8 cellular contexts compared by ENCODE assay signal in genomic region chr12:85424581-85425348, GRCh38.
DNase-seq lines count a peak whose midpoint lies in the region; ATAC-seq, FAIRE-seq and TF ChIP-seq lines count a peak whose summit lies in the region.

No MANE protein-coding gene starts in this region.

- H3K9me2 ChIP-seq in SU-DHL-6 (replicated peaks; ENCODE audit: insufficient read depth, low read length), result no peaks in the 10 kb centered on the region

- H3K9me3 Mint-ChIP-seq in effector memory CD8-positive, alpha-beta T cell, result peaks cover 9 to 10% of the 10 kb centered on the region in 2 donors

- in situ Hi-C loops in HepG2 (cut with HindIII; ENCODE audit: extremely low pct_ligation_motif_present, low pct_unique_long_range_greater_than_20kb), result no loop called here

- POLR2A ChIA-PET in HepG2 (lab: Yijun Ruan, JAX), result no interaction called here

- no peak overlapping the region for H3K4me3 Mint-ChIP-seq in effector memory CD8-positive, alpha-beta T cell

- H3K9ac ChIP-seq in SU-DHL-6 (ENCODE audit: low read length) (no peak overlapping the region), HepG2 (ENCODE audit: insufficient read depth, low read depth, low read length) (no peak overlapping the region)

- no peaks in the 10 kb centered on the region for H3K4me1 ChIP-seq in HepG2 (ENCODE audit: insufficient read depth, low read length)

- no peaks in the 10 kb centered on the region for H3F3A ChIP-seq in SU-DHL-6 (ENCODE audit: insufficient read depth)

- no peaks in the 10 kb centered on the region for H3K36me3 ChIP-seq in SU-DHL-6 (ENCODE audit: low read length)
- no peaks in the 10 kb centered on the region for H3K36me3 ChIP-seq in HepG2 (replicated peaks in 1 of 2; ENCODE audit: control insufficient read depth in 1 of 2, insufficient read depth in 2 of 2, low read length in 2 of 2)

- BruUV-seq in HepG2 (replicated peaks; lab: Mats Ljungman, UMichigan), result no TSS peak

- CTCF ChIA-PET in HepG2 (lab: Yijun Ruan, JAX; ENCODE audit: low intra/inter-chr PET ratio, low total read pairs), result interaction anchor here (1.4 to 1.8 kb wide), 2 partner anchors 24 to 448 kb away, joined by 3 to 8 read pairs; no protein-coding TSS in a partner anchor

- H3K27me3 ChIP-seq in SU-DHL-6 (ENCODE audit: low read length) (no peaks in the 10 kb centered on the region), HepG2 (ENCODE audit: control insufficient read depth in 1 of 2, insufficient read depth in 2 of 2, low read length in 2 of 2) (no peaks in the 10 kb centered on the region)

- H3K27me3 Mint-ChIP-seq in effector memory CD8-positive, alpha-beta T cell, result no peaks in the 10 kb centered on the region

- H3K9me3 ChIP-seq in SU-DHL-6 (ENCODE audit: insufficient read depth, low read length), result no peaks in the 10 kb centered on the region
- H3K9me3 ChIP-seq in HepG2 (ENCODE audit: low read length), result no peaks in the 10 kb centered on the region

- TF ChIP-seq RAD21 in HepG2 (CRISPR knock-in tag; IDR thresholded peaks at IDR 0.05), result no peak

- no peak for FAIRE-seq in HepG2 (lab: Jason Lieb, UNC)

- H3K27ac Mint-ChIP-seq in effector memory CD8-positive, alpha-beta T cell, result no peak overlapping the region

- H4K20me1 ChIP-seq in SU-DHL-6 (ENCODE audit: low read depth, low read length) (no peaks in the 10 kb centered on the region), HepG2 (ENCODE audit: insufficient read depth, low read length) (no peaks in the 10 kb centered on the region)

- WGBS in HepG2 (ENCODE audit: low lambda C conversion rate), result 24% methylated on average over 10 of the region's 10 CpGs

- no peak overlapping the region for H3K27ac ChIP-seq in SU-DHL-6 (ENCODE audit: low read depth, low read length)
- H3K27ac ChIP-seq in HepG2 (ENCODE audit: extremely low read length, insufficient read depth, low read length), result no peak overlapping the region

- TF ChIP-seq CTCF in SU-DHL-6 (IDR thresholded peaks at IDR 0.05; ENCODE audit: insufficient read depth, low read length, poor library complexity, severe bottlenecking) (peak; percentile 76), HepG2 (CRISPR knock-in tag; IDR thresholded peaks at IDR 0.05) (peak; percentile 44)

- H3K79me2 ChIP-seq in SU-DHL-6 (ENCODE audit: insufficient read depth, low read length), result no peaks in the 10 kb centered on the region
- no peaks in the 10 kb centered on the region for H3K79me2 ChIP-seq in HepG2 (ENCODE audit: insufficient read depth, low read length)

- TF ChIP-seq EP300 in HepG2 (IDR thresholded peaks at IDR 0.05; ENCODE audit: low read depth in 2 of 2, low read length in 2 of 2), result no peak
- TF ChIP-seq EP300 in HepG2 (CRISPR knock-in tag; IDR thresholded peaks at IDR 0.05; ENCODE audit: borderline replicate concordance), result no peak

- no peaks in the 10 kb centered on the region for H3K4me1 Mint-ChIP-seq in effector memory CD8-positive, alpha-beta T cell (ENCODE audit: low read depth in 2 of 2)

- H3K4me3 ChIP-seq in SU-DHL-6 (ENCODE audit: insufficient read depth, low read length, poor library complexity, severe bottlenecking), result no peak overlapping the region
- no peak overlapping the region for H3K4me3 ChIP-seq in HepG2 (replicated peaks in 1 of 3; ENCODE audit: insufficient read depth in 1 of 3, low read depth in 2 of 3, low read length in 3 of 3)

- TF ChIP-seq POLR2A in HepG2 (IDR thresholded peaks at IDR 0.05; ENCODE audit: insufficient read depth in 1 of 2, low read depth in 2 of 2, low read length in 2 of 2), result no peak

- ATAC-seq in GM19455 (IDR thresholded peaks at IDR 0.05; ENCODE audit: unreplicated experiment) (peak; percentile 82), HG03439 (IDR thresholded peaks at IDR 0.05; ENCODE audit: unreplicated experiment) (peak; percentile 87), HepG2 (peak; percentile 31; the same call in 1 of the 3 replicates)
- ATAC-seq in effector memory CD8-positive, alpha-beta T cell (replicated peaks), result no peak

- DNase-seq in Daoy (ENCODE audit: low read depth) (peak; percentile 30), HepG2 (ENCODE audit: low spot score) (peak; percentile 34), NCI-H2029 (lab: John Stamatoyannopoulos, UW) (no peak), hepatic stellate cell (ENCODE audit: low spot score) (no peak)
- DNase-seq in effector memory CD8-positive, alpha-beta T cell, result no peak

- intact Hi-C loops in HepG2 (cut with micrococcal nuclease; ENCODE audit: unreplicated experiment), result loop anchor here (1.0 to 2.0 kb wide), 3 partner anchors 24 to 495 kb away; no protein-coding TSS in a partner anchor

- peak overlapping the region; percentile 34 for H2AFZ ChIP-seq in SU-DHL-6 (ENCODE audit: low read depth, low read length, severe bottlenecking)
- H2AFZ ChIP-seq in HepG2 (ENCODE audit: low read length), result no peak overlapping the region

- H3K36me3 Mint-ChIP-seq in effector memory CD8-positive, alpha-beta T cell (ENCODE audit: insufficient read depth), result no peaks in the 10 kb centered on the region

- H3K4me2 ChIP-seq in SU-DHL-6 (ENCODE audit: low read depth, low read length, poor library complexity, severe bottlenecking) (peak overlapping the region; percentile 43), HepG2 (ENCODE audit: low read depth, low read length) (no peak overlapping the region)

TF ChIP-seq in HepG2, 621 proteins besides CTCF, POLR2A, EP300 and RAD21:
- TF ChIP-seq KAT2B (IDR thresholded peaks at IDR 0.05; ENCODE audit: borderline replicate concordance, low read depth, low read length) (no peak), ZNF652 (CRISPR knock-in tag; IDR thresholded peaks at IDR 0.05; ENCODE audit: borderline replicate concordance, low read depth) (0 out of 2 replicates have a peak, but pooled peaks have one; percentile 36), TMF1 (CRISPR knock-in tag; IDR thresholded peaks at IDR 0.05; ENCODE audit: low read depth) (no peak), FOXA1 (IDR thresholded peaks at IDR 0.05) (no peak), FOXA1 (CRISPR knock-in tag; IDR thresholded peaks at IDR 0.05) (no peak), SP5 (CRISPR knock-in tag; IDR thresholded peaks at IDR 0.05; ENCODE audit: borderline replicate concordance, low read depth) (no peak), ZNF501 (CRISPR knock-in tag; IDR thresholded peaks at IDR 0.05) (no peak), STAG1 (CRISPR knock-in tag; IDR thresholded peaks at IDR 0.05) (peak; percentile 49), ZNF451 (CRISPR knock-in tag; IDR thresholded peaks at IDR 0.05) (no peak), JUND (CRISPR knock-in tag; IDR thresholded peaks at IDR 0.05) (no peak), ZNF207 (IDR thresholded peaks at IDR 0.05; ENCODE audit: borderline replicate concordance) (no peak)
- TF ChIP-seq, protein P1, sequence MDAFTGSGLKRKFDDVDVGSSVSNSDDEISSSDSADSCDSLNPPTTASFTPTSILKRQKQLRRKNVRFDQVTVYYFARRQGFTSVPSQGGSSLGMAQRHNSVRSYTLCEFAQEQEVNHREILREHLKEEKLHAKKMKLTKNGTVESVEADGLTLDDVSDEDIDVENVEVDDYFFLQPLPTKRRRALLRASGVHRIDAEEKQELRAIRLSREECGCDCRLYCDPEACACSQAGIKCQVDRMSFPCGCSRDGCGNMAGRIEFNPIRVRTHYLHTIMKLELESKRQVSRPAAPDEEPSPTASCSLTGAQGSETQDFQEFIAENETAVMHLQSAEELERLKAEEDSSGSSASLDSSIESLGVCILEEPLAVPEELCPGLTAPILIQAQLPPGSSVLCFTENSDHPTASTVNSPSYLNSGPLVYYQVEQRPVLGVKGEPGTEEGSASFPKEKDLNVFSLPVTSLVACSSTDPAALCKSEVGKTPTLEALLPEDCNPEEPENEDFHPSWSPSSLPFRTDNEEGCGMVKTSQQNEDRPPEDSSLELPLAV (CRISPR knock-in tag; conservative IDR thresholded peaks at IDR 0.05; ENCODE audit: low read depth), result no peak
- TF ChIP-seq, protein P2, sequence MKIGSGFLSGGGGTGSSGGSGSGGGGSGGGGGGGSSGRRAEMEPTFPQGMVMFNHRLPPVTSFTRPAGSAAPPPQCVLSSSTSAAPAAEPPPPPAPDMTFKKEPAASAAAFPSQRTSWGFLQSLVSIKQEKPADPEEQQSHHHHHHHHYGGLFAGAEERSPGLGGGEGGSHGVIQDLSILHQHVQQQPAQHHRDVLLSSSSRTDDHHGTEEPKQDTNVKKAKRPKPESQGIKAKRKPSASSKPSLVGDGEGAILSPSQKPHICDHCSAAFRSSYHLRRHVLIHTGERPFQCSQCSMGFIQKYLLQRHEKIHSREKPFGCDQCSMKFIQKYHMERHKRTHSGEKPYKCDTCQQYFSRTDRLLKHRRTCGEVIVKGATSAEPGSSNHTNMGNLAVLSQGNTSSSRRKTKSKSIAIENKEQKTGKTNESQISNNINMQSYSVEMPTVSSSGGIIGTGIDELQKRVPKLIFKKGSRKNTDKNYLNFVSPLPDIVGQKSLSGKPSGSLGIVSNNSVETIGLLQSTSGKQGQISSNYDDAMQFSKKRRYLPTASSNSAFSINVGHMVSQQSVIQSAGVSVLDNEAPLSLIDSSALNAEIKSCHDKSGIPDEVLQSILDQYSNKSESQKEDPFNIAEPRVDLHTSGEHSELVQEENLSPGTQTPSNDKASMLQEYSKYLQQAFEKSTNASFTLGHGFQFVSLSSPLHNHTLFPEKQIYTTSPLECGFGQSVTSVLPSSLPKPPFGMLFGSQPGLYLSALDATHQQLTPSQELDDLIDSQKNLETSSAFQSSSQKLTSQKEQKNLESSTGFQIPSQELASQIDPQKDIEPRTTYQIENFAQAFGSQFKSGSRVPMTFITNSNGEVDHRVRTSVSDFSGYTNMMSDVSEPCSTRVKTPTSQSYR (CRISPR knock-in tag; IDR thresholded peaks at IDR 0.05; ENCODE audit: borderline replicate concordance), result no peak

Comparison
In these comparisons a context has a peak if more than half of its experiments do, and no peak if none do; other contexts are left out.
1. DNase-seq: peak in Daoy (single experiment) and HepG2 (single experiment); none in NCI-H2029 (single experiment), hepatic stellate cell (single experiment) and effector memory CD8-positive, alpha-beta T cell (0 of 3).